In the genomic region with DNA sequence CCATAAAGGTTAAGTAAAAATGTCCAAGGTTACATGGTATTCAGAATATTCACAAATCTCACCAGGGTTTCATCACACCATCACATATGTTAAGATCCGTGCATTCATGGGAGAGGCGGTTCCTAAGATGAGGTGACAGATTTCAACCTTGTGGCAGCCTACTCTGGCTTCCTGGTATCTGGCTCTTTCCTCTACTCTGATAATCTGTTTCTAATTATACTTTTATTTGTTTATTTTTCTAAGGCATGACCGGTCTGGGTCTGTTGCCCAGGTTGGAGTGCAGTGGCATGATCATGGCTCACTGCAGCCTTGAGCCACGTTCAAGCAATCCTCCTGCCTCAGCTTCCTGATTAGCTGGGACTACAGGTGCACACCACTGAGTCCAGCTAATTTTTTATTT, we compare ENCODE assay signal across 12 cellular contexts. TPM values are rescaled to one million over a fixed set of nuclear protein-coding genes. Genes with fewer than 3 reads are reported as not detected.
DNase-seq lines count a peak whose midpoint lies in the region; ATAC-seq lines count a peak whose summit lies in the region.
"Had no signal": no experiment of that assay in that cellular context is flagged by ENCODE, and none has a peak within 500 bp of the region (broad histone marks: within the 10 kb centered on the region; RNA-seq: fewer than 3 reads in every experiment).

No MANE protein-coding gene starts in this region.

- no peaks in the 10 kb centered on the region for H3K36me3 ChIP-seq in MG63
- H3K36me3 ChIP-seq: breast epithelium, uterus had no signal

- DNase-seq in COLO668 (lab: John Stamatoyannopoulos, UW; ENCODE audit: unreplicated experiment) (peak; percentile 1), MG63 (peak; percentile 38), epithelial cell of prostate (ENCODE audit: low read depth, low spot score) (no peak), mucosa of gallbladder (ENCODE audit: low spot score) (peak; percentile 14), superior temporal gyrus (ENCODE audit: extremely low spot score) (no peak)
- DNase-seq: NCI-H446, T-cell, uterus had no signal

- ATAC-seq in HG02970 (IDR thresholded peaks at IDR 0.05; ENCODE audit: low FRiP score, unreplicated experiment) (no peak), GM21576 (IDR thresholded peaks at IDR 0.05; ENCODE audit: unreplicated experiment) (no peak), HG02588 (IDR thresholded peaks at IDR 0.05; ENCODE audit: unreplicated experiment) (no peak)
- ATAC-seq: T-cell had no signal

- H3K9me3 ChIP-seq in MG63 = no peaks in the 10 kb centered on the region
- H3K9me3 ChIP-seq: breast epithelium, uterus had no signal

- H3K27ac ChIP-seq in epithelial cell of prostate = peak overlapping the region; percentile 22
- H3K27ac ChIP-seq: breast epithelium, uterus had no signal

- no peak overlapping the region for H3K4me3 ChIP-seq in MG63
- H3K4me3 ChIP-seq: breast epithelium, uterus had no signal

- H3K27me3 ChIP-seq in MG63 = no peaks in the 10 kb centered on the region
- H3K27me3 ChIP-seq: breast epithelium, uterus had no signal

RNA-seq across cellular contexts. Expression of a gene that starts 34.4 kb away (rescaled TPM):
- 62.0 and 96.8 TPM in 2 replicates for total RNA-seq in MG63 (2014; rRNA removed; shearing (Covaris generic); ENCODE audit: low replicate concordance)
- 79.5 TPM for total RNA-seq in mucosa of gallbladder

Comparison
In these comparisons a context has a peak if more than half of its experiments do, and no peak if none do; other contexts are left out.
1. DNase-seq: peak in COLO668 (single experiment), MG63 (single experiment) and mucosa of gallbladder (single experiment); none in epithelial cell of prostate (single experiment) and superior temporal gyrus (single experiment).